In the genomic region with DNA sequence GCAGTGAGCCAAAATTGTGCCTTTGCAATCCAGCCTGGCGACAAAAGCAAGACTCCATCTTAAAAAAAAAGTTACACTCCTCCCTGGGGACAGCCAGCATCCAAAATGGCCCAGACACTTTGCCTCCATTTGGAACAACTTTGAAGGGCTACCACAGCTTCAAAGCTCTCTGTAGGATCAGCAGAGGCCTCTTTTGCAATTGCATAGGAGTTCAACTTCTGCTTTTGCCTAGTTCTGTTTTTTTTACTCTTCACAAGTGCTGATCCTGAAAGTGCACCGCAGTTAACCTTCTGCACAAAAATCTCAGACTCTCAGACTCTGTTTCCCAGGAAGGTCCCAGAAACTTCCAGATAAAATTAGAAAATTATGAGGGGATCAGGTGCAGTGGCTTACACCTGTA, we compare ENCODE assay signal across 14 cellular contexts.
"Had no signal": no experiment of that assay in that cellular context is flagged by ENCODE, and none has a peak within 500 bp of the region (broad histone marks: within the 10 kb centered on the region; RNA-seq: fewer than 3 reads in every experiment).

No MANE protein-coding gene starts in this region.

- ATAC-seq: activated naive CD4-positive, alpha-beta T cell treated with anti-CD3 and anti-CD28 coated beads, Interleukin-2, amount 50 U/mL, for 72 hours; naive thymus-derived CD8-positive, alpha-beta T cell; psoas muscle; stimulated activated effector memory CD8-positive, alpha-beta T cell treated with anti-CD3 and anti-CD28 coated beads, Interleukin-12 subunit alpha, Interleukin-12 subunit beta, amount 100 ng/mL, for 72 hours had no signal

- H3K36me3 ChIP-seq: right lobe of liver, thyroid gland, vagina had no signal

- H3K9me3 ChIP-seq: psoas muscle, right lobe of liver, thyroid gland, vagina had no signal

- DNase-seq: activated B cell treated with CpG ODN at 0.5 μM for 24 hours; activated CD4-positive, alpha-beta T cell treated with anti-CD3 and anti-CD28 coated beads, Interleukin-2, amount 50 U/mL, for 1 hour; amniotic stem cell; erythroblast; hippocampal formation; kidney glomerular epithelial cell; naive thymus-derived CD8-positive, alpha-beta T cell; psoas muscle; right lobe of liver; thyroid gland had no signal

- H3K27me3 ChIP-seq: right lobe of liver, thyroid gland, vagina had no signal

- H3K4me3 ChIP-seq: lung, psoas muscle, right lobe of liver, thyroid gland, vagina had no signal

- H3K27ac ChIP-seq: psoas muscle, right lobe of liver, thyroid gland, vagina had no signal

- H3K4me1 ChIP-seq: psoas muscle, right lobe of liver, vagina had no signal
